Comparison of ENCODE assay signal across 1 cellular context in genomic region chr19:41330476-41330875, GRCh38.
TF ChIP-seq lines count a peak whose summit lies in the region.

No MANE protein-coding gene starts in this region.

TF ChIP-seq in WTC11, 78 proteins besides CTCF, POLR2A, EP300 and RAD21 (continued from another document):
- TF ChIP-seq, protein P1, sequence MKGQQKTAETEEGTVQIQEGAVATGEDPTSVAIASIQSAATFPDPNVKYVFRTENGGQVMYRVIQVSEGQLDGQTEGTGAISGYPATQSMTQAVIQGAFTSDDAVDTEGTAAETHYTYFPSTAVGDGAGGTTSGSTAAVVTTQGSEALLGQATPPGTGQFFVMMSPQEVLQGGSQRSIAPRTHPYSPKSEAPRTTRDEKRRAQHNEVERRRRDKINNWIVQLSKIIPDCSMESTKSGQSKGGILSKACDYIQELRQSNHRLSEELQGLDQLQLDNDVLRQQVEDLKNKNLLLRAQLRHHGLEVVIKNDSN (CRISPR knock-in tag; IDR thresholded peaks at IDR 0.05), result no peak
